ENCODE assay signal across 29 cellular contexts in the genomic region with DNA sequence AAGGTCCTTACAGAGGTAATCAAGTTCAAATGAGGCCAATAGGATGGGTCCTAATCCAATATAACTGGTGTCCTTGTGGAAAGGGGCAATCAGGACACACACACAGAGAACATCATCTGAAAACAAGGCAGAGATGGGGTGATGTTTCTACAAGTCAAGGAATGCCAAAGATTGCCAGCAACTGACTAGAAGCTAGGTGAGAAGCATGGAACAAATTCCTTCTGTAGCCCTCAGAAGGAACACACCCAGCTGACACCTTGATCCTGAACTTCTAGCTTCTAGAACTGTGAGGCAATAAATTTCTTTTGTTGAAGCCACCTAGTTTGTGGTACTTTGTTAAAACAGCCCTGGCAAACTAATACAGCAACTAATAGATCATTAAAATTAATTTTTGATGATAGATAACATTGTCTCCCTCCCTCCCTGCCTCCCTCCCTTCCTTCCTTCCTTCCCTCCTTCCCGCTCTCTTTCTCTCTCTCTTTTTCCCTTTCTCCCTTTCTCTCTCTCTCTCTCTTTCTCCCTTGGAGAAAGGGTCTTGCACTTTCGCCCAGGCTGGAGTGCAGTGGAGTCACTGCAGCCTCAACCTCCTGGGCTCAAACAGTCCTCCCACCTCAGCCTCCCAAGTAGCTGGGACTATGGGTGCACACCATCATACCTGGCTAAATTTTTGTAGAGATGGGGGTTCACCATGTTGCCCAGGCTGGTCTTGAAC. TPM values are rescaled to one million over a fixed set of nuclear protein-coding genes. Genes with fewer than 3 reads are reported as not detected.
"Had no signal": no experiment of that assay in that cellular context is flagged by ENCODE, and none has a peak within 500 bp of the region (broad histone marks: within the 10 kb centered on the region; RNA-seq: fewer than 3 reads in every experiment).

No MANE protein-coding gene starts in this region.

- ATAC-seq: activated CD4-positive, alpha-beta T cell treated with anti-CD3 and anti-CD28 coated beads for 36 hours; activated T-cell treated with anti-CD3 and anti-CD28 coated beads, Interleukin-2, amount 50 U/mL, for 72 hours had no signal

- H3K27me3 ChIP-seq: ascending aorta, breast epithelium, esophagus squamous epithelium had no signal

- H3K4me1 Mint-ChIP-seq: activated CD4-positive, alpha-beta T cell treated with anti-CD3 and anti-CD28 coated beads for 36 hours; brain; endodermal cell had no signal

- H3K27ac Mint-ChIP-seq: activated CD4-positive, alpha-beta T cell treated with anti-CD3 and anti-CD28 coated beads for 36 hours; activated naive CD8-positive, alpha-beta T cell treated with anti-CD3 and anti-CD28 coated beads, Interleukin-2, amount 10 ng/mL, durations not matched to agents 7 days and 5 days; activated T-cell treated with anti-CD3 and anti-CD28 coated beads, Interleukin-2, amount 50 U/mL, for 24 hours; activated T-cell treated with anti-CD3 and anti-CD28 coated beads, Interleukin-2, amount 50 U/mL, for 72 hours; brain; dendritic cell treated with granulocyte-macrophage colony-stimulating factor and Interleukin-4, amounts not matched to agents 40 ng/mL and 50 ng/mL, for 4 days; endodermal cell had no signal

- H3K4me3 Mint-ChIP-seq: activated CD4-positive, alpha-beta T cell treated with anti-CD3 and anti-CD28 coated beads for 36 hours; activated naive CD8-positive, alpha-beta T cell treated with anti-CD3 and anti-CD28 coated beads, Interleukin-2, amount 10 ng/mL, durations not matched to agents 7 days and 5 days; activated T-cell treated with anti-CD3 and anti-CD28 coated beads, Interleukin-2, amount 50 U/mL, for 24 hours; activated T-cell treated with anti-CD3 and anti-CD28 coated beads, Interleukin-2, amount 50 U/mL, for 72 hours; brain; central memory CD8-positive, alpha-beta T cell; dendritic cell treated with granulocyte-macrophage colony-stimulating factor and Interleukin-4, amounts not matched to agents 40 ng/mL and 50 ng/mL, for 4 days; endodermal cell had no signal

- DNase-seq: activated CD4-positive, alpha-beta T cell treated with anti-CD3 and anti-CD28 coated beads for 36 hours; activated CD4-positive, alpha-beta T cell treated with anti-CD3 and anti-CD28 coated beads, Interleukin-2, amount 50 U/mL, for 1 hour; activated CD4-positive, alpha-beta T cell treated with anti-CD3 and anti-CD28 coated beads, Interleukin-2, amount 50 U/mL, for 48 hours; activated CD4-positive, CD25-positive, alpha-beta regulatory T cell; activated CD4-positive, CD25-positive, alpha-beta regulatory T cell treated with anti-CD3 and anti-CD28 coated beads, Interleukin-2, amount 50 U/mL, for 72 hours; activated CD8-positive, alpha-beta memory T cell treated with anti-CD3 and anti-CD28 coated beads, Interleukin-2, amount 50 U/mL, for 48 hours; activated gamma-delta T cell; activated naive CD4-positive, alpha-beta T cell treated with anti-CD3 and anti-CD28 coated beads, Interleukin-2, amount 50 U/mL, for 16 hours; activated naive CD4-positive, alpha-beta T cell treated with Interleukin-2 at 50 U/mL for 16 hours; activated naive CD8-positive, alpha-beta T cell treated with anti-CD3 and anti-CD28 coated beads, Interleukin-2, amount 10 ng/mL, durations not matched to agents 7 days and 5 days; activated T-cell treated with anti-CD3 and anti-CD28 coated beads for 4 hours; activated T-cell treated with anti-CD3 and anti-CD28 coated beads, Interleukin-2, amount 50 U/mL, for 24 hours; activated T-cell treated with anti-CD3 and anti-CD28 coated beads, Interleukin-2, amount 50 U/mL, for 72 hours; dorsolateral prefrontal cortex; effector memory CD4-positive, alpha-beta T cell; endodermal cell; erythroblast; esophagus squamous epithelium; hippocampal formation; T-helper 2 cell had no signal

- H3K27ac ChIP-seq: ascending aorta, breast epithelium, coronary artery, dorsolateral prefrontal cortex, esophagus squamous epithelium had no signal

- H3K36me3 ChIP-seq: ascending aorta, breast epithelium, esophagus squamous epithelium had no signal

- H3K4me1 ChIP-seq: ascending aorta, breast epithelium, esophagus squamous epithelium had no signal

- H3K4me3 ChIP-seq: ascending aorta, breast epithelium, coronary artery, dorsolateral prefrontal cortex, esophagus squamous epithelium had no signal

- H3K27me3 Mint-ChIP-seq: activated naive CD8-positive, alpha-beta T cell treated with anti-CD3 and anti-CD28 coated beads, Interleukin-2, amount 10 ng/mL, durations not matched to agents 7 days and 5 days; central memory CD8-positive, alpha-beta T cell had no signal

- FAIRE-seq: frontal cortex had no signal

RNA-seq across cellular contexts. Expression of gene CD8A, which starts 10.3 kb away (rescaled TPM):
- total RNA-seq: fibroblast of lung, fibroblast of villous mesenchyme had no signal
- polyA plus RNA-seq: fibroblast of lung had no signal
